In the genomic region with DNA sequence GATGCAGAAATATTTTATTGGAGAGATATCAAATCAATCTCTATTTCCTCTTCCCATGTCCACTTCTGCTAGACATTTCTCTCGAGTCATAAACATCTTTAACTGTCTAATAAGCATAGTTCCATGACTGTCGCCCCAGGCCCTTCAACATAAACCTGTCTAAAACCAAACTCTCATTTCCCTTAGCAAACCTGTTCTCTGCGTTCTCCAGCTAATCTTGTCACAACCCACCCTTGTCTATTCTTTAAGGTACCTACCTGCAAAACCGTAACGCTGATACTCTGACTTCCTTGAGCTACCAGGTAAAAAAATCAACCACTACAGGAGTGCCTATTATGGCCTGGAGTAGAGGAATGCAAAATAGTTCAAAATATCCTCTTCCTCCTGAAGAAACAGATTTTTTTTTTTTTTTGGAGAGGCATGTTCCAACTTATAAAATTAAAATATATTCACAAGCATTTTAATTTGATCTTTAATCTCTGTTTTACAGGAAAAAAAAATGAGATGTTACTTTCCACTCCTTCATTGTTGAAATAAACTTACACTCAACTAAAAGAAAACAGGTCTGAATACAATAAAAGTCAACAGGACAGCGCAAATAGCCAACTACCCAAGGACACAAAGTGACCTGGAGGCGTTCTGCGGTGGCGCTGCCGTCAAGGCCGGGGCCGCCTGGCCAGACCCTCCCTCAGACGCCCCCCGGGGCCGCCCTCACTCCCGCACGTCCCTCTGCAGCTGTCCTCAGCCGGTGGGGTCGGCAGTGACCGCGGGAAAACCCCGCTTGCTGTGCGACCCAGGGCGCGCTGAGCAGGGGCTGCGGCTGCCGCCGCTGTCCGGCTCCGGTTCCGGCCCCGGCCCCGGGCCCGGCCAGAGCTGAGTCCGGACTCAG, we compare ENCODE assay signal across 8 cellular contexts. TPM values are rescaled to one million over a fixed set of nuclear protein-coding genes. Genes with fewer than 3 reads are reported as not detected.
DNase-seq lines count a peak whose midpoint lies in the region; ATAC-seq, FAIRE-seq and TF ChIP-seq lines count a peak whose summit lies in the region.

No MANE protein-coding gene starts in this region.

- H3K27ac ChIP-seq in WERI-Rb-1: peak overlapping the region; percentile 96
- H3K27ac ChIP-seq in pancreas: peak overlapping the region; percentile 85 to 98 (median 94)

- DNase-seq in NCI-H1417 (lab: John Stamatoyannopoulos, UW) (peak in 2 of 3 experiments; percentile 35 to 72), NCI-H1417 treated with DMSO at 0.1 percent for 48 hours (lab: John Stamatoyannopoulos, UW) (no peak), HT-29 (ENCODE audit: low spot score) (peak; percentile 62), WERI-Rb-1 (no peak), foreskin fibroblast (peak in 1 of 2 donors; percentile 30), pancreas (peak in 2 of 6 donors; percentile 39 to 69), LoVo (ENCODE audit: low spot score) (no peak)

- 1% methylated on average over 35 of the region's 35 CpGs for WGBS in pancreas, 2 donors

- H3K27me3 ChIP-seq in WERI-Rb-1 (ENCODE audit: insufficient read depth, low read depth, severe bottlenecking) (no peaks in the 10 kb centered on the region), pancreas (no peaks in the 10 kb centered on the region)

- intact Hi-C loops in pancreas (cut with DNase I): no loop called here

- peak; percentile 18 for ATAC-seq in GM21423 (IDR thresholded peaks at IDR 0.05; ENCODE audit: unreplicated experiment)
- ATAC-seq in pancreas: peak; percentile 22 to 40 (median 30)

- peaks cover 61% of the 10 kb centered on the region for H3K36me3 ChIP-seq in WERI-Rb-1
- H3K36me3 ChIP-seq in pancreas: no peaks in the 10 kb centered on the region

- H3K4me3 ChIP-seq in WERI-Rb-1 (ENCODE audit: low read depth, low read length) (peak overlapping the region; percentile 99), foreskin fibroblast (ENCODE audit: low read depth in 1 of 2, low read length in 2 of 2) (peak overlapping the region; percentile 69 to 79), pancreas (peak overlapping the region; percentile 66 to 84 (median 76))

- peaks cover 0 to 25% (median 5%) of the 10 kb centered on the region in 3 donors for H3K4me1 ChIP-seq in pancreas

- H3K9me3 ChIP-seq in WERI-Rb-1 (ENCODE audit: severe bottlenecking): no peaks in the 10 kb centered on the region
- H3K9me3 ChIP-seq in pancreas: no peaks in the 10 kb centered on the region

- TF ChIP-seq CTCF in WERI-Rb-1 (IDR thresholded peaks at IDR 0.05; ENCODE audit: low read depth, low read length) (no peak), foreskin fibroblast (IDR thresholded peaks at IDR 0.05; ENCODE audit: low read depth, low read length) (no peak), pancreas (IDR thresholded peaks at IDR 0.05) (no peak)

- no peak for FAIRE-seq in pancreas (lab: Jason Lieb, UNC)

RNA-seq across cellular contexts. Expression of a gene that starts 0.8 kb away (rescaled TPM):
- 5.9 and 14.6 TPM in 2 replicates for total RNA-seq in HT-29 (2014; rRNA removed; shearing (Covaris generic))
- total RNA-seq in pancreas: 10 to 100 TPM in 1 of 6 donors, 1 to 10 TPM in 5; 5.3 to 13.1 (median 8.8) TPM
- 1 to 10 TPM; 2.7 to 6.4 TPM for polyA plus RNA-seq in pancreas

RNA-seq across cellular contexts. Expression of a gene that starts 0.9 kb away (rescaled TPM):
- 44.5 and 48.2 TPM in 2 replicates for total RNA-seq in HT-29 (2014; rRNA removed; shearing (Covaris generic))
- 1 to 10 TPM; 2.3 to 4.4 (median 3.8) TPM for total RNA-seq in pancreas
- 1 to 10 TPM; 3.1 to 3.2 TPM for polyA plus RNA-seq in pancreas

RNA-seq across cellular contexts. Expression of a gene that starts 58.7 kb away (rescaled TPM):
- 10.4 and 12.3 TPM in 2 replicates for total RNA-seq in HT-29 (2014; rRNA removed; shearing (Covaris generic))
- total RNA-seq in pancreas: 1 to 10 TPM in 3 of 6 donors, under 1 TPM in 3; 0.65 to 2.8 (median 0.93) TPM
- 1 to 10 TPM in 1 of 2 donors, under 1 TPM in 1; 0.30 to 1.0 TPM for polyA plus RNA-seq in pancreas

Comparison
In these comparisons a context has a peak if more than half of its experiments do, and no peak if none do; other contexts are left out.
1. DNase-seq: peak in NCI-H1417 (2 of 3) and HT-29 (single experiment); none in NCI-H1417 treated with DMSO at 0.1 percent for 48 hours (single experiment), WERI-Rb-1 (single experiment) and LoVo (single experiment).
2. Peak in every context shown above with its lines, with median percentiles within 50 percentile points of each other: H3K4me3 ChIP-seq.